In genomic region chr6:26553739-26554668, GRCh38 we compare ENCODE assay signal across 1 cellular context.
TF ChIP-seq lines count a peak whose summit lies in the region.

No MANE protein-coding gene starts in this region.

TF ChIP-seq in HEK293, 187 proteins besides CTCF, POLR2A, EP300 and RAD21 (continued from another document):
- TF ChIP-seq PATZ1 (tag by site-specific recombination; IDR thresholded peaks at IDR 0.05) (0 out of 2 replicates have a peak, but pooled peaks have one; percentile 31), ZBTB8A (tag by site-specific recombination; IDR thresholded peaks at IDR 0.05) (peak; percentile 76), FEZF1 (tag by site-specific recombination; IDR thresholded peaks at IDR 0.05) (peak; percentile 48; the same call in 1 of the 2 replicates), REPIN1 (tag by site-specific recombination; IDR thresholded peaks at IDR 0.05; ENCODE audit: low read depth) (0 out of 2 replicates have a peak, but pooled peaks have one; percentile 59), ZNF473 (tag by site-specific recombination; IDR thresholded peaks at IDR 0.05) (no peak), ZFP37 (tag by site-specific recombination; IDR thresholded peaks at IDR 0.05) (peak; percentile 72; the same call in 1 of the 2 replicates), SCRT2 (tag by site-specific recombination; IDR thresholded peaks at IDR 0.05) (peak; percentile 40), ZNF548 (tag by site-specific recombination; IDR thresholded peaks at IDR 0.05) (no peak), ZNF654 (tag by site-specific recombination; IDR thresholded peaks at IDR 0.05; ENCODE audit: low read depth) (no peak; the same call in none of the 2 replicates), ZNF391 (tag by site-specific recombination; IDR thresholded peaks at IDR 0.05; ENCODE audit: borderline replicate concordance, low read depth) (peak; percentile 37; the same call in 1 of the 2 replicates), IKZF3 (tag by site-specific recombination; IDR thresholded peaks at IDR 0.05) (peak; percentile 63), ZNF140 (tag by site-specific recombination; IDR thresholded peaks at IDR 0.05) (no peak), ZNF664 (tag by site-specific recombination; IDR thresholded peaks at IDR 0.05) (0 out of 2 replicates have a peak, but pooled peaks have one; percentile 14), ZNF785 (tag by site-specific recombination; IDR thresholded peaks at IDR 0.05) (no peak), ZBTB6 (tag by site-specific recombination; IDR thresholded peaks at IDR 0.05) (peak; percentile 39; the same call in 1 of the 2 replicates), KLF7 (tag by site-specific recombination; IDR thresholded peaks at IDR 0.05; ENCODE audit: borderline replicate concordance) (no peak), ZIC2 (tag by site-specific recombination; IDR thresholded peaks at IDR 0.05) (peak; percentile 13; the same call in 1 of the 2 replicates), BCL11A (tag by site-specific recombination; IDR thresholded peaks at IDR 0.05; ENCODE audit: low read depth) (peak; percentile 57), ZSCAN30 (tag by site-specific recombination; IDR thresholded peaks at IDR 0.05) (peak; percentile 78), ZBTB17 (tag by site-specific recombination; IDR thresholded peaks at IDR 0.05) (peak; percentile 72), KLF17 (tag by site-specific recombination; IDR thresholded peaks at IDR 0.05) (0 out of 2 replicates have a peak, but pooled peaks have one; percentile 43), ZNF555 (tag by site-specific recombination; conservative IDR thresholded peaks at IDR 0.05) (no peak), ZNF501 (tag by site-specific recombination; IDR thresholded peaks at IDR 0.05) (peak; percentile 68; the same call in 1 of the 2 replicates), ZFP3 (tag by site-specific recombination; IDR thresholded peaks at IDR 0.05; ENCODE audit: low read depth) (no peak), ZNF600 (tag by site-specific recombination; IDR thresholded peaks at IDR 0.05) (peak; percentile 53), WT1 (tag by site-specific recombination; IDR thresholded peaks at IDR 0.05) (peak; percentile 77), ZBTB48 (tag by site-specific recombination; IDR thresholded peaks at IDR 0.05) (no peak), TRIM28 (IDR thresholded peaks at IDR 0.05; ENCODE audit: borderline replicate concordance, low read length) (0 out of 2 replicates have a peak, but pooled peaks have one; percentile 77), PRDM6 (tag by site-specific recombination; IDR thresholded peaks at IDR 0.05) (peak; percentile 54; the same call in 1 of the 2 replicates), ZEB2 (tag by site-specific recombination; IDR thresholded peaks at IDR 0.05) (peak; percentile 61), HOXA7 (CRISPR knock-in tag; IDR thresholded peaks at IDR 0.05; ENCODE audit: borderline replicate concordance) (no peak), SP7 (tag by site-specific recombination; IDR thresholded peaks at IDR 0.05) (peak; percentile 73), ZNF366 (tag by site-specific recombination; conservative IDR thresholded peaks at IDR 0.05) (peak; percentile 90), ZNF394 (tag by site-specific recombination; IDR thresholded peaks at IDR 0.05; ENCODE audit: borderline replicate concordance) (peak; percentile 69; the same call in 1 of the 2 replicates), YY1 (tag by site-specific recombination; IDR thresholded peaks at IDR 0.05) (peak; percentile 25; the same call in 1 of the 2 replicates), ZNF184 (tag by site-specific recombination; IDR thresholded peaks at IDR 0.05) (peak; percentile 68; the same call in 1 of the 2 replicates), ATF2 (tag by site-specific recombination; IDR thresholded peaks at IDR 0.05; ENCODE audit: low read depth) (peak; percentile 9; the same call in 1 of the 2 replicates), PRDM10 (tag by site-specific recombination; IDR thresholded peaks at IDR 0.05) (peak; percentile 49; the same call in 1 of the 2 replicates), HIC1 (tag by site-specific recombination; IDR thresholded peaks at IDR 0.05) (peak; percentile 46; the same call in 1 of the 2 replicates), ZBTB44 (tag by site-specific recombination; IDR thresholded peaks at IDR 0.05) (peak; percentile 63), ZNF2 (tag by site-specific recombination; IDR thresholded peaks at IDR 0.05) (peak; percentile 35), ZNF561 (tag by site-specific recombination; IDR thresholded peaks at IDR 0.05; ENCODE audit: borderline replicate concordance) (0 out of 2 replicates have a peak, but pooled peaks have one; percentile 47), GLI2 (tag by site-specific recombination; IDR thresholded peaks at IDR 0.05; ENCODE audit: borderline replicate concordance, low read depth) (0 out of 2 replicates have a peak, but pooled peaks have one; percentile 27)
